ENCODE assay signal across 9 cellular contexts in the genomic region with DNA sequence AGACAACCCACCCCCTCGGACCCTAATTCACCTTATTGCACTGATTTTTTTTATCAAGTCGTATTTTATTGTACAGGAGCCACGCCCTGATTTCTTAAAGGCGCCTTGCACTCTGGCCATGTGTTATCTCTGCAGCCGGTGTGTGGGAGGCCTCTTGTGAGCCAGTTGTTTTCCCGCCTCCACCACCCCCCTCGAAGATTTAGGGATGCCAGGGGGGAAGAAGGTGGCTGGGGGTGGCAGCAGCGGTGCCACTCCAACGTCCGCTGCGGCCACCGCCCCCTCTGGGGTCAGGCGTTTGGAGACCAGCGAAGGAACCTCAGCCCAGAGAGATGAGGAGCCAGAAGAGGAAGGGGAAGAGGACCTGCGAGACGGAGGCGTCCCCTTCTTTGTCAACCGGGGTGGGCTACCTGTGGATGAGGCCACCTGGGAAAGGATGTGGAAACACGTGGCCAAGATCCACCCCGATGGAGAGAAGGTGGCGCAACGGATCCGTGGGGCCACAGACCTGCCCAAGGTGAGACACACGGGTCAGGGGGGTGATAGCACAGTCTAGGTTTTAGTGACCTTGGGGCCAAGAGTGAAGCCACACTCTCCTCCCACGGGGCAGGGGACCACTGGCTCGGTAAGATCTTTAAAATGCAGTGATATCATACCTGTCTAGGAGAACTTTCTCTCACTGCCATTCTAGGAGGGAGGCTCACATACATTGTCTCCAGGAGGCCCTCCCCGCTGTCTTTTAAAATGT. TPM values are rescaled to one million over a fixed set of nuclear protein-coding genes. Genes with fewer than 3 reads are reported as not detected.
DNase-seq lines count a peak whose midpoint lies in the region; ATAC-seq and TF ChIP-seq lines count a peak whose summit lies in the region.
"Had no signal": no experiment of that assay in that cellular context is flagged by ENCODE, and none has a peak within 500 bp of the region (broad histone marks: within the 10 kb centered on the region; RNA-seq: fewer than 3 reads in every experiment).

No MANE protein-coding gene starts in this region.

- no peaks in the 10 kb centered on the region for H3K36me3 Mint-ChIP-seq in HFFc6 (ENCODE audit: low read depth)
- H3K36me3 Mint-ChIP-seq in activated naive CD8-positive, alpha-beta T cell treated with anti-CD3 and anti-CD28 coated beads, Interleukin-2, amount 50 U/mL, for 24 hours (ENCODE audit: low read depth): no peaks in the 10 kb centered on the region

- H3K4me3 ChIP-seq in iPS-20b (ENCODE audit: low read length): peak overlapping the region; percentile 73; the same call in 1 of the 2 replicates
- H3K4me3 ChIP-seq in smooth muscle cell: peak overlapping the region; percentile 94

- H3K9ac ChIP-seq in iPS-20b (ENCODE audit: low read depth, low read length): peak overlapping the region; percentile 53; the same call in 1 of the 2 replicates
- peak overlapping the region; percentile 64 for H3K9ac ChIP-seq in smooth muscle cell (ENCODE audit: low read depth)

- no peak overlapping the region for H3K27ac Mint-ChIP-seq in HFFc6
- peak overlapping the region; percentile 39 for H3K27ac Mint-ChIP-seq in activated naive CD8-positive, alpha-beta T cell treated with anti-CD3 and anti-CD28 coated beads, Interleukin-2, amount 50 U/mL, for 24 hours

- peak overlapping the region; percentile 85 for H3K4me3 Mint-ChIP-seq in HFFc6
- peak overlapping the region; percentile 74 for H3K4me3 Mint-ChIP-seq in activated naive CD8-positive, alpha-beta T cell treated with anti-CD3 and anti-CD28 coated beads, Interleukin-2, amount 50 U/mL, for 24 hours

- no peaks in the 10 kb centered on the region for H3K9me3 ChIP-seq in iPS-20b (ENCODE audit: insufficient read depth, low read depth, low read length)
- H3K9me3 ChIP-seq in smooth muscle cell (replicated peaks; ENCODE audit: low read depth): no peaks in the 10 kb centered on the region

- H3K36me3 ChIP-seq in iPS-20b (ENCODE audit: insufficient read depth, low read depth, low read length) (no peaks in the 10 kb centered on the region), smooth muscle cell (ENCODE audit: low read depth) (no peaks in the 10 kb centered on the region)

- H3K27ac ChIP-seq in iPS-20b (ENCODE audit: low read length) (no peak overlapping the region), smooth muscle cell (ENCODE audit: low read depth) (peak overlapping the region; percentile 95)

- H3K79me2 ChIP-seq in smooth muscle cell (ENCODE audit: low read depth): peaks cover 59% of the 10 kb centered on the region

- H3F3A ChIP-seq in smooth muscle cell (ENCODE audit: low read depth): peaks cover 6% of the 10 kb centered on the region

- peaks cover 9% of the 10 kb centered on the region for H3K27me3 Mint-ChIP-seq in HFFc6 (ENCODE audit: insufficient read depth)
- peaks cover 52% of the 10 kb centered on the region for H3K27me3 Mint-ChIP-seq in activated naive CD8-positive, alpha-beta T cell treated with anti-CD3 and anti-CD28 coated beads, Interleukin-2, amount 50 U/mL, for 24 hours

- no peak for DNase-seq in HFFc6
- no peak for DNase-seq in activated naive CD8-positive, alpha-beta T cell treated with anti-CD3 and anti-CD28 coated beads, Interleukin-2, amount 50 U/mL, for 24 hours
- no peak for DNase-seq in smooth muscle cell (lab: John Stamatoyannopoulos, UW; ENCODE audit: unreplicated experiment)
- DNase-seq: cortex of kidney had no signal

- WGBS in smooth muscle cell (ENCODE audit: low lambda C conversion rate): 54% methylated on average over 27 of the region's 27 CpGs

- H3K4me1 Mint-ChIP-seq in HFFc6 (ENCODE audit: low read depth): peaks cover 9% of the 10 kb centered on the region
- peaks cover 16% of the 10 kb centered on the region for H3K4me1 Mint-ChIP-seq in activated naive CD8-positive, alpha-beta T cell treated with anti-CD3 and anti-CD28 coated beads, Interleukin-2, amount 50 U/mL, for 24 hours

- no peaks in the 10 kb centered on the region for H3K9me3 Mint-ChIP-seq in HFFc6
- no peaks in the 10 kb centered on the region for H3K9me3 Mint-ChIP-seq in activated naive CD8-positive, alpha-beta T cell treated with anti-CD3 and anti-CD28 coated beads, Interleukin-2, amount 50 U/mL, for 24 hours

- no peak overlapping the region for H2AFZ ChIP-seq in smooth muscle cell (ENCODE audit: low read depth)

- H4K20me1 ChIP-seq in smooth muscle cell (ENCODE audit: low read depth): peaks cover 34% of the 10 kb centered on the region

- H3K4me1 ChIP-seq in iPS-20b (ENCODE audit: insufficient read depth, low read length): peaks cover 5% of the 10 kb centered on the region
- peaks cover 19% of the 10 kb centered on the region for H3K4me1 ChIP-seq in smooth muscle cell (ENCODE audit: low read depth)

- peaks cover 78% of the 10 kb centered on the region for H3K27me3 ChIP-seq in iPS-20b (ENCODE audit: insufficient read depth, low read length)
- H3K27me3 ChIP-seq in smooth muscle cell (ENCODE audit: low read depth): no peaks in the 10 kb centered on the region

- no peak for ATAC-seq in activated naive CD8-positive, alpha-beta T cell treated with anti-CD3 and anti-CD28 coated beads, Interleukin-2, amount 50 U/mL, for 24 hours
- ATAC-seq in GM18907 (IDR thresholded peaks at IDR 0.05; ENCODE audit: unreplicated experiment) (no peak), HG02938 (IDR thresholded peaks at IDR 0.05; ENCODE audit: unreplicated experiment) (no peak), HG02763 (IDR thresholded peaks at IDR 0.05; ENCODE audit: unreplicated experiment) (no peak), HG03039 (IDR thresholded peaks at IDR 0.05; ENCODE audit: unreplicated experiment) (no peak)

- peak overlapping the region; percentile 84 for H3K4me2 ChIP-seq in smooth muscle cell

- TF ChIP-seq CTCF in HFFc6 (IDR thresholded peaks at IDR 0.05) (no peak), smooth muscle cell (IDR thresholded peaks at IDR 0.05; ENCODE audit: borderline replicate concordance, insufficient read depth, poor library complexity, severe bottlenecking) (no peak)

RNA-seq across cellular contexts. Expression of a gene that starts 1.5 kb away (rescaled TPM):
- 1 to 10 TPM in 5 of 6 experiments, under 1 TPM in 1; 0.94 to 2.9 (median 1.5) TPM for total RNA-seq in HFFc6 (2021; fragmentation: NEBNext Ultra II Directional; extraction: Animal tissue kit (Norgen Biotek cat#: 25700))
- total RNA-seq in smooth muscle cell: 23.8 and 25.0 TPM in 2 replicates
- polyA plus RNA-seq in smooth muscle cell: 30.7 and 39.3 TPM in 2 replicates

RNA-seq across cellular contexts. Expression of a gene that starts 49.9 kb away (rescaled TPM):
- 1 to 10 TPM; 7.4 to 9.6 (median 8.0) TPM for total RNA-seq in HFFc6 (2021; fragmentation: NEBNext Ultra II Directional; extraction: Animal tissue kit (Norgen Biotek cat#: 25700))
- total RNA-seq in smooth muscle cell: 18.1 and 20.4 TPM in 2 replicates
- polyA plus RNA-seq in smooth muscle cell: 8.4 and 9.5 TPM in 2 replicates
